Comparison of ENCODE assay signal across 26 cellular contexts in the genomic region with DNA sequence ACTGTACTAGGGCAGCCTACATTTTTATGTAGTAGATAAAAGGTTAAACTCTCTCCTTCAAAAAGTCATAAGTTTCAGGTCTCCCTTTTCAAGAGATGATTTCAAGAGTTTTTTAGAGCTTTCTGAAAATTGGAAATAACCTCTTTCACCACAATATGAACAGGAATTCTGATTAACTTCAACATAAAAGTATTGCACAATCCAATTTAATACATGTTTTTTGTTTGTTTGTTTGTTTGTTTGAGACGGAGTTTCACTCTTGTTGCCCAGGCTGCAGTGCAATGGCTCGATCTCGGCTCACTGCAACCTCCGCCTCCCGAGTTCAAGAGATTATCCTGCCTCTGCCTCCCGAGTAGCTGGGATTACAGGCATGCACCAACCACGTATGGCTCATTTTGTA.
"Had no signal": no experiment of that assay in that cellular context is flagged by ENCODE, and none has a peak within 500 bp of the region (broad histone marks: within the 10 kb centered on the region; RNA-seq: fewer than 3 reads in every experiment).

No MANE protein-coding gene starts in this region.

- H3K4me3 ChIP-seq: colonic mucosa, coronary artery, dorsolateral prefrontal cortex, esophagus muscularis mucosa, esophagus squamous epithelium, gastroesophageal sphincter, heart left ventricle, heart right ventricle had no signal

- H3K27me3 ChIP-seq: colonic mucosa, esophagus muscularis mucosa, esophagus squamous epithelium, foreskin keratinocyte, gastroesophageal sphincter, heart left ventricle, heart right ventricle had no signal

- FAIRE-seq: endometrium, endothelial cell of umbilical vein, frontal cortex had no signal

- ATAC-seq: effector memory CD8-positive, alpha-beta T cell; esophagus mucosa; foreskin keratinocyte; gastroesophageal sphincter; heart left ventricle; heart right ventricle had no signal

- DNase-seq: colonic mucosa; cortex of kidney; dermis blood vessel endothelial cell; dorsolateral prefrontal cortex; effector CD4-positive, alpha-beta T cell; effector CD8-positive, alpha-beta T cell; effector memory CD4-positive, alpha-beta T cell; effector memory CD8-positive, alpha-beta T cell; endodermal cell; erythroblast; esophagus squamous epithelium; foreskin fibroblast; foreskin keratinocyte; foreskin melanocyte; glutamatergic neuron; head of caudate nucleus; heart left ventricle; heart right ventricle had no signal

- H3K36me3 ChIP-seq: colonic mucosa, esophagus muscularis mucosa, esophagus squamous epithelium, gastroesophageal sphincter, heart left ventricle, heart right ventricle had no signal

- H3K27ac ChIP-seq: colonic mucosa, coronary artery, dorsolateral prefrontal cortex, epithelial cell of prostate, esophagus muscularis mucosa, esophagus squamous epithelium, foreskin keratinocyte, gastroesophageal sphincter, heart left ventricle, heart right ventricle had no signal

- H3K4me1 ChIP-seq: colonic mucosa, esophagus muscularis mucosa, esophagus squamous epithelium, foreskin keratinocyte, gastroesophageal sphincter, heart left ventricle, heart right ventricle had no signal

- H3K9me3 ChIP-seq: colonic mucosa, esophagus muscularis mucosa, esophagus squamous epithelium, gastroesophageal sphincter, heart left ventricle, heart right ventricle had no signal
